29 cellular contexts compared by ENCODE assay signal in genomic region chr6:5014072-5014561, GRCh38.
"Had no signal": no experiment of that assay in that cellular context is flagged by ENCODE, and none has a peak within 500 bp of the region (broad histone marks: within the 10 kb centered on the region; RNA-seq: fewer than 3 reads in every experiment).

No MANE protein-coding gene starts in this region.

- H3K27me3 Mint-ChIP-seq: dendritic cell treated with granulocyte-macrophage colony-stimulating factor and Interleukin-4, amounts not matched to agents 40 ng/mL and 50 ng/mL, for 4 days had no signal

- H3K9me3 Mint-ChIP-seq: effector memory CD8-positive, alpha-beta T cell; endodermal cell had no signal

- ATAC-seq: effector memory CD8-positive, alpha-beta T cell; esophagus mucosa; gastrocnemius medialis; gastroesophageal sphincter; heart left ventricle; heart right ventricle had no signal

- DNase-seq: colonic mucosa; cortex of kidney; dermis blood vessel endothelial cell; dorsolateral prefrontal cortex; effector CD4-positive, alpha-beta T cell; effector CD8-positive, alpha-beta T cell; effector memory CD4-positive, alpha-beta T cell; effector memory CD8-positive, alpha-beta T cell; endodermal cell; erythroblast; esophagus squamous epithelium; foreskin fibroblast; foreskin keratinocyte; foreskin melanocyte; gastrocnemius medialis; glutamatergic neuron; head of caudate nucleus; heart left ventricle; heart right ventricle had no signal

- FAIRE-seq: endometrium, endothelial cell of umbilical vein, frontal cortex had no signal

- H3K9me3 ChIP-seq: colonic mucosa, esophagus muscularis mucosa, gastrocnemius medialis had no signal

- H2AFZ ChIP-seq: hepatocyte had no signal

- H3K27ac Mint-ChIP-seq: dendritic cell treated with granulocyte-macrophage colony-stimulating factor and Interleukin-4, amounts not matched to agents 40 ng/mL and 50 ng/mL, for 4 days; effector memory CD8-positive, alpha-beta T cell; endodermal cell had no signal

- H3K4me1 ChIP-seq: colonic mucosa, esophagus squamous epithelium, foreskin keratinocyte, gastrocnemius medialis, heart left ventricle, heart right ventricle had no signal

- H3K79me2 ChIP-seq: hepatocyte had no signal

- H3K27ac ChIP-seq: colonic mucosa, coronary artery, epithelial cell of prostate, esophagus muscularis mucosa, esophagus squamous epithelium, foreskin keratinocyte, gastrocnemius medialis, gastroesophageal sphincter, heart left ventricle, heart right ventricle, hepatocyte had no signal

- H3K4me1 Mint-ChIP-seq: endodermal cell had no signal

- H3K4me2 ChIP-seq: hepatocyte had no signal

- H3K27me3 ChIP-seq: colonic mucosa, dorsolateral prefrontal cortex, esophagus muscularis mucosa, esophagus squamous epithelium, gastrocnemius medialis, gastroesophageal sphincter, heart left ventricle, heart right ventricle, hepatocyte had no signal

- H3K4me3 Mint-ChIP-seq: dendritic cell treated with granulocyte-macrophage colony-stimulating factor and Interleukin-4, amounts not matched to agents 40 ng/mL and 50 ng/mL, for 4 days; effector memory CD8-positive, alpha-beta T cell; endodermal cell had no signal

- H3K4me3 ChIP-seq: colonic mucosa, coronary artery, dorsolateral prefrontal cortex, esophagus muscularis mucosa, esophagus squamous epithelium, gastrocnemius medialis, gastroesophageal sphincter, heart left ventricle, heart right ventricle, hepatocyte had no signal

- H3K36me3 ChIP-seq: colonic mucosa, esophagus muscularis mucosa, esophagus squamous epithelium, gastrocnemius medialis, gastroesophageal sphincter, heart left ventricle, heart right ventricle had no signal
